Comparison of ENCODE assay signal across 2 cellular contexts in the genomic region with DNA sequence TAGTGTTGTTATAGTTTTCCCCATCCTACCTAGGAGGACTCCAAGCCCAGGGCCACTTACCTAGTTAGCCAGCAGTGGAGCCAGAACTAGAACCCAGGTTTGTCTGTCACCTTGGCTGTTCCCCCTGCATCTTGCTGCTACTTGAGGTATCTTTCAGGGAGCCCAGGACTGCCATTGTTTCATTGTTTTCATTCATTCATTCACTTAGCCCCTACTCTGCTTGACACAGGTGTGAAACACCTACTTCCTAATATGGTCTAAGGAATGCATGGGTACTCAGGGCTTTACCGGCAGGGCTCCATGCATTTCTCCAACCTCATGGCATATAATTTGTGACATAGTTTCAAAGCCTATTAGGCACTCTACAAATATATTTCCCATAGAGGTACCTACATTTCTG.
TF ChIP-seq lines count a peak whose summit lies in the region.

No MANE protein-coding gene starts in this region.

TF ChIP-seq in GM23338, 12 proteins besides CTCF, POLR2A, EP300 and RAD21:
- TF ChIP-seq, protein P1, sequence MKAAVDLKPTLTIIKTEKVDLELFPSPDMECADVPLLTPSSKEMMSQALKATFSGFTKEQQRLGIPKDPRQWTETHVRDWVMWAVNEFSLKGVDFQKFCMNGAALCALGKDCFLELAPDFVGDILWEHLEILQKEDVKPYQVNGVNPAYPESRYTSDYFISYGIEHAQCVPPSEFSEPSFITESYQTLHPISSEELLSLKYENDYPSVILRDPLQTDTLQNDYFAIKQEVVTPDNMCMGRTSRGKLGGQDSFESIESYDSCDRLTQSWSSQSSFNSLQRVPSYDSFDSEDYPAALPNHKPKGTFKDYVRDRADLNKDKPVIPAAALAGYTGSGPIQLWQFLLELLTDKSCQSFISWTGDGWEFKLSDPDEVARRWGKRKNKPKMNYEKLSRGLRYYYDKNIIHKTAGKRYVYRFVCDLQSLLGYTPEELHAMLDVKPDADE (IDR thresholded peaks at IDR 0.05), result no peak
- TF ChIP-seq ZNF331 (CRISPR knock-in tag; IDR thresholded peaks at IDR 0.05; ENCODE audit: low read depth), result no peak
- no peak for TF ChIP-seq EZH2phosphoT487 (IDR thresholded peaks at IDR 0.05; ENCODE audit: unreplicated experiment)
- TF ChIP-seq, protein P2, sequence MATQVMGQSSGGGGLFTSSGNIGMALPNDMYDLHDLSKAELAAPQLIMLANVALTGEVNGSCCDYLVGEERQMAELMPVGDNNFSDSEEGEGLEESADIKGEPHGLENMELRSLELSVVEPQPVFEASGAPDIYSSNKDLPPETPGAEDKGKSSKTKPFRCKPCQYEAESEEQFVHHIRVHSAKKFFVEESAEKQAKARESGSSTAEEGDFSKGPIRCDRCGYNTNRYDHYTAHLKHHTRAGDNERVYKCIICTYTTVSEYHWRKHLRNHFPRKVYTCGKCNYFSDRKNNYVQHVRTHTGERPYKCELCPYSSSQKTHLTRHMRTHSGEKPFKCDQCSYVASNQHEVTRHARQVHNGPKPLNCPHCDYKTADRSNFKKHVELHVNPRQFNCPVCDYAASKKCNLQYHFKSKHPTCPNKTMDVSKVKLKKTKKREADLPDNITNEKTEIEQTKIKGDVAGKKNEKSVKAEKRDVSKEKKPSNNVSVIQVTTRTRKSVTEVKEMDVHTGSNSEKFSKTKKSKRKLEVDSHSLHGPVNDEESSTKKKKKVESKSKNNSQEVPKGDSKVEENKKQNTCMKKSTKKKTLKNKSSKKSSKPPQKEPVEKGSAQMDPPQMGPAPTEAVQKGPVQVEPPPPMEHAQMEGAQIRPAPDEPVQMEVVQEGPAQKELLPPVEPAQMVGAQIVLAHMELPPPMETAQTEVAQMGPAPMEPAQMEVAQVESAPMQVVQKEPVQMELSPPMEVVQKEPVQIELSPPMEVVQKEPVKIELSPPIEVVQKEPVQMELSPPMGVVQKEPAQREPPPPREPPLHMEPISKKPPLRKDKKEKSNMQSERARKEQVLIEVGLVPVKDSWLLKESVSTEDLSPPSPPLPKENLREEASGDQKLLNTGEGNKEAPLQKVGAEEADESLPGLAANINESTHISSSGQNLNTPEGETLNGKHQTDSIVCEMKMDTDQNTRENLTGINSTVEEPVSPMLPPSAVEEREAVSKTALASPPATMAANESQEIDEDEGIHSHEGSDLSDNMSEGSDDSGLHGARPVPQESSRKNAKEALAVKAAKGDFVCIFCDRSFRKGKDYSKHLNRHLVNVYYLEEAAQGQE (IDR thresholded peaks at IDR 0.05; ENCODE audit: unreplicated experiment), result no peak
- TF ChIP-seq EZH2 (IDR thresholded peaks at IDR 0.05; ENCODE audit: low read depth, unreplicated experiment), result no peak
- TF ChIP-seq POLR2AphosphoS5 (IDR thresholded peaks at IDR 0.05; ENCODE audit: low read depth), result no peak

TF ChIP-seq in H1, 55 proteins besides CTCF, POLR2A, EP300 and RAD21:
- TF ChIP-seq, protein P3, sequence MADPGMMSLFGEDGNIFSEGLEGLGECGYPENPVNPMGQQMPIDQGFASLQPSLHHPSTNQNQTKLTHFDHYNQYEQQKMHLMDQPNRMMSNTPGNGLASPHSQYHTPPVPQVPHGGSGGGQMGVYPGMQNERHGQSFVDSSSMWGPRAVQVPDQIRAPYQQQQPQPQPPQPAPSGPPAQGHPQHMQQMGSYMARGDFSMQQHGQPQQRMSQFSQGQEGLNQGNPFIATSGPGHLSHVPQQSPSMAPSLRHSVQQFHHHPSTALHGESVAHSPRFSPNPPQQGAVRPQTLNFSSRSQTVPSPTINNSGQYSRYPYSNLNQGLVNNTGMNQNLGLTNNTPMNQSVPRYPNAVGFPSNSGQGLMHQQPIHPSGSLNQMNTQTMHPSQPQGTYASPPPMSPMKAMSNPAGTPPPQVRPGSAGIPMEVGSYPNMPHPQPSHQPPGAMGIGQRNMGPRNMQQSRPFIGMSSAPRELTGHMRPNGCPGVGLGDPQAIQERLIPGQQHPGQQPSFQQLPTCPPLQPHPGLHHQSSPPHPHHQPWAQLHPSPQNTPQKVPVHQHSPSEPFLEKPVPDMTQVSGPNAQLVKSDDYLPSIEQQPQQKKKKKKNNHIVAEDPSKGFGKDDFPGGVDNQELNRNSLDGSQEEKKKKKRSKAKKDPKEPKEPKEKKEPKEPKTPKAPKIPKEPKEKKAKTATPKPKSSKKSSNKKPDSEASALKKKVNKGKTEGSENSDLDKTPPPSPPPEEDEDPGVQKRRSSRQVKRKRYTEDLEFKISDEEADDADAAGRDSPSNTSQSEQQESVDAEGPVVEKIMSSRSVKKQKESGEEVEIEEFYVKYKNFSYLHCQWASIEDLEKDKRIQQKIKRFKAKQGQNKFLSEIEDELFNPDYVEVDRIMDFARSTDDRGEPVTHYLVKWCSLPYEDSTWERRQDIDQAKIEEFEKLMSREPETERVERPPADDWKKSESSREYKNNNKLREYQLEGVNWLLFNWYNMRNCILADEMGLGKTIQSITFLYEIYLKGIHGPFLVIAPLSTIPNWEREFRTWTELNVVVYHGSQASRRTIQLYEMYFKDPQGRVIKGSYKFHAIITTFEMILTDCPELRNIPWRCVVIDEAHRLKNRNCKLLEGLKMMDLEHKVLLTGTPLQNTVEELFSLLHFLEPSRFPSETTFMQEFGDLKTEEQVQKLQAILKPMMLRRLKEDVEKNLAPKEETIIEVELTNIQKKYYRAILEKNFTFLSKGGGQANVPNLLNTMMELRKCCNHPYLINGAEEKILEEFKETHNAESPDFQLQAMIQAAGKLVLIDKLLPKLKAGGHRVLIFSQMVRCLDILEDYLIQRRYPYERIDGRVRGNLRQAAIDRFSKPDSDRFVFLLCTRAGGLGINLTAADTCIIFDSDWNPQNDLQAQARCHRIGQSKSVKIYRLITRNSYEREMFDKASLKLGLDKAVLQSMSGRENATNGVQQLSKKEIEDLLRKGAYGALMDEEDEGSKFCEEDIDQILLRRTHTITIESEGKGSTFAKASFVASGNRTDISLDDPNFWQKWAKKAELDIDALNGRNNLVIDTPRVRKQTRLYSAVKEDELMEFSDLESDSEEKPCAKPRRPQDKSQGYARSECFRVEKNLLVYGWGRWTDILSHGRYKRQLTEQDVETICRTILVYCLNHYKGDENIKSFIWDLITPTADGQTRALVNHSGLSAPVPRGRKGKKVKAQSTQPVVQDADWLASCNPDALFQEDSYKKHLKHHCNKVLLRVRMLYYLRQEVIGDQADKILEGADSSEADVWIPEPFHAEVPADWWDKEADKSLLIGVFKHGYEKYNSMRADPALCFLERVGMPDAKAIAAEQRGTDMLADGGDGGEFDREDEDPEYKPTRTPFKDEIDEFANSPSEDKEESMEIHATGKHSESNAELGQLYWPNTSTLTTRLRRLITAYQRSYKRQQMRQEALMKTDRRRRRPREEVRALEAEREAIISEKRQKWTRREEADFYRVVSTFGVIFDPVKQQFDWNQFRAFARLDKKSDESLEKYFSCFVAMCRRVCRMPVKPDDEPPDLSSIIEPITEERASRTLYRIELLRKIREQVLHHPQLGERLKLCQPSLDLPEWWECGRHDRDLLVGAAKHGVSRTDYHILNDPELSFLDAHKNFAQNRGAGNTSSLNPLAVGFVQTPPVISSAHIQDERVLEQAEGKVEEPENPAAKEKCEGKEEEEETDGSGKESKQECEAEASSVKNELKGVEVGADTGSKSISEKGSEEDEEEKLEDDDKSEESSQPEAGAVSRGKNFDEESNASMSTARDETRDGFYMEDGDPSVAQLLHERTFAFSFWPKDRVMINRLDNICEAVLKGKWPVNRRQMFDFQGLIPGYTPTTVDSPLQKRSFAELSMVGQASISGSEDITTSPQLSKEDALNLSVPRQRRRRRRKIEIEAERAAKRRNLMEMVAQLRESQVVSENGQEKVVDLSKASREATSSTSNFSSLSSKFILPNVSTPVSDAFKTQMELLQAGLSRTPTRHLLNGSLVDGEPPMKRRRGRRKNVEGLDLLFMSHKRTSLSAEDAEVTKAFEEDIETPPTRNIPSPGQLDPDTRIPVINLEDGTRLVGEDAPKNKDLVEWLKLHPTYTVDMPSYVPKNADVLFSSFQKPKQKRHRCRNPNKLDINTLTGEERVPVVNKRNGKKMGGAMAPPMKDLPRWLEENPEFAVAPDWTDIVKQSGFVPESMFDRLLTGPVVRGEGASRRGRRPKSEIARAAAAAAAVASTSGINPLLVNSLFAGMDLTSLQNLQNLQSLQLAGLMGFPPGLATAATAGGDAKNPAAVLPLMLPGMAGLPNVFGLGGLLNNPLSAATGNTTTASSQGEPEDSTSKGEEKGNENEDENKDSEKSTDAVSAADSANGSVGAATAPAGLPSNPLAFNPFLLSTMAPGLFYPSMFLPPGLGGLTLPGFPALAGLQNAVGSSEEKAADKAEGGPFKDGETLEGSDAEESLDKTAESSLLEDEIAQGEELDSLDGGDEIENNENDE (IDR thresholded peaks at IDR 0.05; ENCODE audit: insufficient replicate concordance, low read length), result no peak
- TF ChIP-seq SIX5 (IDR thresholded peaks at IDR 0.05; ENCODE audit: low read depth, low read length), result no peak
- TF ChIP-seq, protein P4, sequence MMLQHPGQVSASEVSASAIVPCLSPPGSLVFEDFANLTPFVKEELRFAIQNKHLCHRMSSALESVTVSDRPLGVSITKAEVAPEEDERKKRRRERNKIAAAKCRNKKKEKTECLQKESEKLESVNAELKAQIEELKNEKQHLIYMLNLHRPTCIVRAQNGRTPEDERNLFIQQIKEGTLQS (IDR thresholded peaks at IDR 0.05; ENCODE audit: insufficient read depth, low read depth, low read length), result no peak
- TF ChIP-seq, protein P5, sequence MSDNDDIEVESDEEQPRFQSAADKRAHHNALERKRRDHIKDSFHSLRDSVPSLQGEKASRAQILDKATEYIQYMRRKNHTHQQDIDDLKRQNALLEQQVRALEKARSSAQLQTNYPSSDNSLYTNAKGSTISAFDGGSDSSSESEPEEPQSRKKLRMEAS (IDR thresholded peaks at IDR 0.05), result peak; percentile 58; the same call in 1 of the 2 replicates
- 0 out of 2 replicates have a peak, but pooled peaks have one; percentile 21 for TF ChIP-seq TEAD4 (IDR thresholded peaks at IDR 0.05; ENCODE audit: low read depth, low read length)
- TF ChIP-seq GABPA (IDR thresholded peaks at IDR 0.05; ENCODE audit: borderline replicate concordance, insufficient read depth, low read length), result no peak
- TF ChIP-seq SAP30 (IDR thresholded peaks at IDR 0.05; ENCODE audit: insufficient read depth, insufficient replicate concordance, low read length), result no peak
- no peak for TF ChIP-seq BCL11A (IDR thresholded peaks at IDR 0.05; ENCODE audit: low read depth in 2 of 2, low read length in 2 of 2)
- TF ChIP-seq KDM1A (IDR thresholded peaks at IDR 0.05; ENCODE audit: borderline replicate concordance, low read length), result 0 out of 2 replicates have a peak, but pooled peaks have one; percentile 36
- TF ChIP-seq EZH2 (IDR thresholded peaks at IDR 0.05; ENCODE audit: low read depth, low read length, severe bottlenecking), result no peak
- TF ChIP-seq HDAC6 (IDR thresholded peaks at IDR 0.05; ENCODE audit: low read depth, low read length), result no peak
- TF ChIP-seq RXRA (IDR thresholded peaks at IDR 0.05; ENCODE audit: insufficient read depth, low read depth, low read length), result no peak
- TF ChIP-seq BRCA1 (IDR thresholded peaks at IDR 0.05; ENCODE audit: low read depth, low read length), result no peak
- TF ChIP-seq CEBPB (IDR thresholded peaks at IDR 0.05; ENCODE audit: low read depth, low read length), result no peak
- no peak for TF ChIP-seq RNF2 (IDR thresholded peaks at IDR 0.05; ENCODE audit: borderline replicate concordance, low read depth, low read length, missing control alignments, poor library complexity, severe bottlenecking)
- no peak for TF ChIP-seq CHD1 (IDR thresholded peaks at IDR 0.05; ENCODE audit: low read depth, low read length)
- TF ChIP-seq SRF (IDR thresholded peaks at IDR 0.05; ENCODE audit: low read depth, low read length), result peak; percentile 94
- no peak for TF ChIP-seq RBBP5 (IDR thresholded peaks at IDR 0.05; ENCODE audit: borderline replicate concordance, low read depth, low read length)
- no peak for TF ChIP-seq SP1 (IDR thresholded peaks at IDR 0.05; ENCODE audit: low read depth, low read length)
- TF ChIP-seq JUN (IDR thresholded peaks at IDR 0.05; ENCODE audit: low read depth, low read length), result no peak
- TF ChIP-seq SP4 (IDR thresholded peaks at IDR 0.05; ENCODE audit: low read length), result no peak
- TF ChIP-seq PHF8 (conservative IDR thresholded peaks at IDR 0.05; ENCODE audit: low read depth, low read length), result no peak
- TF ChIP-seq CBX5 (IDR thresholded peaks at IDR 0.05; ENCODE audit: low read depth, low read length), result no peak
- TF ChIP-seq ZNF274 (IDR thresholded peaks at IDR 0.05; ENCODE audit: borderline replicate concordance, extremely low read depth, low read length), result no peak
- TF ChIP-seq GTF2F1 (IDR thresholded peaks at IDR 0.05; ENCODE audit: borderline replicate concordance, low read depth, low read length), result no peak
- no peak for TF ChIP-seq TCF12 (IDR thresholded peaks at IDR 0.05; ENCODE audit: low read depth, low read length)
- no peak for TF ChIP-seq BACH1 (IDR thresholded peaks at IDR 0.05; ENCODE audit: low read length)
